ENCODE assay signal across 1 cellular context in the genomic region with DNA sequence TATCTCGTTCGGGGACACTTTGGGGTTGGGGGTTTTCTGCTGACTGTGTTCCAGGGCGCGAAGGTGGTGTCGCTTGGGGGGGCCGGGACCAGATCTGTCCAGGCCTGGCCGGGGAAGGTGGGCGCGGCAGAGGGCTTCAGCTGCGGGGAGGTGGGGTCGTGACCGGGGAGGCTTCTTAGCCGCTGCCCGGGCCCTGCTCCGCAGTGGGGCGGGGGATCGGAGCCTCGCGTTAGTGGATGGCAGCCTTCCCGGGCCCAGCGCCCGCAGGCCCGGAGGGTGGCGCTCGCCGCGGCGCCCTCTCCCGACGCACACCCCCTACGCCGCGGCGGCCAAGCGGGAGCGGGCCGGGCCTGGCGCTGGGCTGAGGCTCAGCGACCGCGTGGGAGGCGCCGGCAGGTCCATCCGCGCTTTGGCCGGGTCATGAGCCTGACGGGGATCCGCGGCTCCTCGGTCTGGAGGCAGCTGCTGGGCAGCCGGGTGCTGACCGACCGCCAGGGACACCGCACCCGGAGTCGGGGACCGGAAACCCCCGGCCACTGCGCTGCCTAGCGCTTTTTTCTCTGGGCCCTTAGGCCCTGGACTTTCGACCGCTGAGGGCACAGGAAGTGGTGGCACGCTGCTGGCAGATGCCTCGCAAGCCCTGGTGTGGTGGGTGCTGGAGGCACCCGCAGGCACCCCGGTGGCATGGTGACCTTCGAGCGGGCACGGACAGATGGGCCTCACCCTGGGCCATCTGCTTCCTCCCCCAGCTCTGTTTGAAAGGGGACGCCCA.
TF ChIP-seq lines count a peak whose summit lies in the region.

No MANE protein-coding gene starts in this region.

TF ChIP-seq in GM12878, 131 proteins besides CTCF, POLR2A, EP300 and RAD21 (continued from another document):
- TF ChIP-seq, protein P1, sequence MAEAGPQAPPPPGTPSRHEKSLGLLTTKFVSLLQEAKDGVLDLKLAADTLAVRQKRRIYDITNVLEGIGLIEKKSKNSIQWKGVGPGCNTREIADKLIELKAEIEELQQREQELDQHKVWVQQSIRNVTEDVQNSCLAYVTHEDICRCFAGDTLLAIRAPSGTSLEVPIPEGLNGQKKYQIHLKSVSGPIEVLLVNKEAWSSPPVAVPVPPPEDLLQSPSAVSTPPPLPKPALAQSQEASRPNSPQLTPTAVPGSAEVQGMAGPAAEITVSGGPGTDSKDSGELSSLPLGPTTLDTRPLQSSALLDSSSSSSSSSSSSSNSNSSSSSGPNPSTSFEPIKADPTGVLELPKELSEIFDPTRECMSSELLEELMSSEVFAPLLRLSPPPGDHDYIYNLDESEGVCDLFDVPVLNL (IDR thresholded peaks at IDR 0.05; ENCODE audit: low read depth, low read length) = no peak
- TF ChIP-seq, protein P2, sequence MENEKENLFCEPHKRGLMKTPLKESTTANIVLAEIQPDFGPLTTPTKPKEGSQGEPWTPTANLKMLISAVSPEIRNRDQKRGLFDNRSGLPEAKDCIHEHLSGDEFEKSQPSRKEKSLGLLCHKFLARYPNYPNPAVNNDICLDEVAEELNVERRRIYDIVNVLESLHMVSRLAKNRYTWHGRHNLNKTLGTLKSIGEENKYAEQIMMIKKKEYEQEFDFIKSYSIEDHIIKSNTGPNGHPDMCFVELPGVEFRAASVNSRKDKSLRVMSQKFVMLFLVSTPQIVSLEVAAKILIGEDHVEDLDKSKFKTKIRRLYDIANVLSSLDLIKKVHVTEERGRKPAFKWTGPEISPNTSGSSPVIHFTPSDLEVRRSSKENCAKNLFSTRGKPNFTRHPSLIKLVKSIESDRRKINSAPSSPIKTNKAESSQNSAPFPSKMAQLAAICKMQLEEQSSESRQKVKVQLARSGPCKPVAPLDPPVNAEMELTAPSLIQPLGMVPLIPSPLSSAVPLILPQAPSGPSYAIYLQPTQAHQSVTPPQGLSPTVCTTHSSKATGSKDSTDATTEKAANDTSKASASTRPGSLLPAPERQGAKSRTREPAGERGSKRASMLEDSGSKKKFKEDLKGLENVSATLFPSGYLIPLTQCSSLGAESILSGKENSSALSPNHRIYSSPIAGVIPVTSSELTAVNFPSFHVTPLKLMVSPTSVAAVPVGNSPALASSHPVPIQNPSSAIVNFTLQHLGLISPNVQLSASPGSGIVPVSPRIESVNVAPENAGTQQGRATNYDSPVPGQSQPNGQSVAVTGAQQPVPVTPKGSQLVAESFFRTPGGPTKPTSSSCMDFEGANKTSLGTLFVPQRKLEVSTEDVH (IDR thresholded peaks at IDR 0.05; ENCODE audit: low read depth, partially characterized antibody) = no peak
- TF ChIP-seq ZSCAN29 (IDR thresholded peaks at IDR 0.05) (0 out of 2 replicates have a peak, but pooled peaks have one; percentile 25), FOXK2 (IDR thresholded peaks at IDR 0.05) (no peak), MXI1 (IDR thresholded peaks at IDR 0.05; ENCODE audit: low read depth, low read length) (no peak; the same call in 1 of the 2 replicates), TCF3 (IDR thresholded peaks at IDR 0.05; ENCODE audit: borderline replicate concordance, insufficient read depth, low read depth, low read length) (no peak), RAD51 (IDR thresholded peaks at IDR 0.05) (no peak), TCF7 (IDR thresholded peaks at IDR 0.05; ENCODE audit: borderline replicate concordance) (no peak), IKZF1 (conservative IDR thresholded peaks at IDR 0.05) (peak; percentile 81), PAX8 (IDR thresholded peaks at IDR 0.05) (no peak), SREBF1 (IDR thresholded peaks at IDR 0.05; ENCODE audit: low read length) (no peak), TCF12 (IDR thresholded peaks at IDR 0.05; ENCODE audit: low read depth, low read length) (no peak), SPI1 (IDR thresholded peaks at IDR 0.05; ENCODE audit: borderline replicate concordance, insufficient read depth, low read depth, low read length) (no peak), GABPA (IDR thresholded peaks at IDR 0.05; ENCODE audit: low read depth) (no peak), ESRRA (IDR thresholded peaks at IDR 0.05; ENCODE audit: low read length) (no peak), SMAD1 (IDR thresholded peaks at IDR 0.05; ENCODE audit: low read depth, partially characterized antibody) (no peak), EED (IDR thresholded peaks at IDR 0.05; ENCODE audit: low read depth) (no peak), CREM (IDR thresholded peaks at IDR 0.05; ENCODE audit: low read depth) (peak; percentile 37; the same call in 1 of the 2 replicates), CHD2 (IDR thresholded peaks at IDR 0.05; ENCODE audit: borderline replicate concordance, low read depth, low read length) (no peak), EZH2 (IDR thresholded peaks at IDR 0.05; ENCODE audit: borderline replicate concordance, control insufficient read depth, low read depth, low read length) (no peak), PML (IDR thresholded peaks at IDR 0.05; ENCODE audit: low read length) (no peak), CHD4 (IDR thresholded peaks at IDR 0.05) (no peak), HDGF (IDR thresholded peaks at IDR 0.05) (no peak), RCOR1 (conservative IDR thresholded peaks at IDR 0.05; ENCODE audit: low read depth, low read length) (no peak)
- TF ChIP-seq, protein P3, sequence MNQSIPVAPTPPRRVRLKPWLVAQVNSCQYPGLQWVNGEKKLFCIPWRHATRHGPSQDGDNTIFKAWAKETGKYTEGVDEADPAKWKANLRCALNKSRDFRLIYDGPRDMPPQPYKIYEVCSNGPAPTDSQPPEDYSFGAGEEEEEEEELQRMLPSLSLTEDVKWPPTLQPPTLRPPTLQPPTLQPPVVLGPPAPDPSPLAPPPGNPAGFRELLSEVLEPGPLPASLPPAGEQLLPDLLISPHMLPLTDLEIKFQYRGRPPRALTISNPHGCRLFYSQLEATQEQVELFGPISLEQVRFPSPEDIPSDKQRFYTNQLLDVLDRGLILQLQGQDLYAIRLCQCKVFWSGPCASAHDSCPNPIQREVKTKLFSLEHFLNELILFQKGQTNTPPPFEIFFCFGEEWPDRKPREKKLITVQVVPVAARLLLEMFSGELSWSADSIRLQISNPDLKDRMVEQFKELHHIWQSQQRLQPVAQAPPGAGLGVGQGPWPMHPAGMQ (IDR thresholded peaks at IDR 0.05; ENCODE audit: borderline replicate concordance) = no peak
- TF ChIP-seq, protein P4, sequence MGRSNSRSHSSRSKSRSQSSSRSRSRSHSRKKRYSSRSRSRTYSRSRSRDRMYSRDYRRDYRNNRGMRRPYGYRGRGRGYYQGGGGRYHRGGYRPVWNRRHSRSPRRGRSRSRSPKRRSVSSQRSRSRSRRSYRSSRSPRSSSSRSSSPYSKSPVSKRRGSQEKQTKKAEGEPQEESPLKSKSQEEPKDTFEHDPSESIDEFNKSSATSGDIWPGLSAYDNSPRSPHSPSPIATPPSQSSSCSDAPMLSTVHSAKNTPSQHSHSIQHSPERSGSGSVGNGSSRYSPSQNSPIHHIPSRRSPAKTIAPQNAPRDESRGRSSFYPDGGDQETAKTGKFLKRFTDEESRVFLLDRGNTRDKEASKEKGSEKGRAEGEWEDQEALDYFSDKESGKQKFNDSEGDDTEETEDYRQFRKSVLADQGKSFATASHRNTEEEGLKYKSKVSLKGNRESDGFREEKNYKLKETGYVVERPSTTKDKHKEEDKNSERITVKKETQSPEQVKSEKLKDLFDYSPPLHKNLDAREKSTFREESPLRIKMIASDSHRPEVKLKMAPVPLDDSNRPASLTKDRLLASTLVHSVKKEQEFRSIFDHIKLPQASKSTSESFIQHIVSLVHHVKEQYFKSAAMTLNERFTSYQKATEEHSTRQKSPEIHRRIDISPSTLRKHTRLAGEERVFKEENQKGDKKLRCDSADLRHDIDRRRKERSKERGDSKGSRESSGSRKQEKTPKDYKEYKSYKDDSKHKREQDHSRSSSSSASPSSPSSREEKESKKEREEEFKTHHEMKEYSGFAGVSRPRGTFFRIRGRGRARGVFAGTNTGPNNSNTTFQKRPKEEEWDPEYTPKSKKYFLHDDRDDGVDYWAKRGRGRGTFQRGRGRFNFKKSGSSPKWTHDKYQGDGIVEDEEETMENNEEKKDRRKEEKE (IDR thresholded peaks at IDR 0.05) = no peak
- TF ChIP-seq, protein P5, sequence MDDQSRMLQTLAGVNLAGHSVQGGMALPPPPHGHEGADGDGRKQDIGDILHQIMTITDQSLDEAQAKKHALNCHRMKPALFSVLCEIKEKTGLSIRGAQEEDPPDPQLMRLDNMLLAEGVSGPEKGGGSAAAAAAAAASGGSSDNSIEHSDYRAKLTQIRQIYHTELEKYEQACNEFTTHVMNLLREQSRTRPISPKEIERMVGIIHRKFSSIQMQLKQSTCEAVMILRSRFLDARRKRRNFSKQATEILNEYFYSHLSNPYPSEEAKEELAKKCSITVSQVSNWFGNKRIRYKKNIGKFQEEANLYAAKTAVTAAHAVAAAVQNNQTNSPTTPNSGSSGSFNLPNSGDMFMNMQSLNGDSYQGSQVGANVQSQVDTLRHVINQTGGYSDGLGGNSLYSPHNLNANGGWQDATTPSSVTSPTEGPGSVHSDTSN (IDR thresholded peaks at IDR 0.05; ENCODE audit: insufficient replicate concordance, low read depth, low read length) = peak; percentile 1
- TF ChIP-seq, protein P6, sequence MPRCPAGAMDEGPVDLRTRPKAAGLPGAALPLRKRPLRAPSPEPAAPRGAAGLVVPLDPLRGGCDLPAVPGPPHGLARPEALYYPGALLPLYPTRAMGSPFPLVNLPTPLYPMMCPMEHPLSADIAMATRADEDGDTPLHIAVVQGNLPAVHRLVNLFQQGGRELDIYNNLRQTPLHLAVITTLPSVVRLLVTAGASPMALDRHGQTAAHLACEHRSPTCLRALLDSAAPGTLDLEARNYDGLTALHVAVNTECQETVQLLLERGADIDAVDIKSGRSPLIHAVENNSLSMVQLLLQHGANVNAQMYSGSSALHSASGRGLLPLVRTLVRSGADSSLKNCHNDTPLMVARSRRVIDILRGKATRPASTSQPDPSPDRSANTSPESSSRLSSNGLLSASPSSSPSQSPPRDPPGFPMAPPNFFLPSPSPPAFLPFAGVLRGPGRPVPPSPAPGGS (IDR thresholded peaks at IDR 0.05; ENCODE audit: borderline replicate concordance, insufficient read depth, low read depth, low read length, poor library complexity, severe bottlenecking) = no peak
TF ChIP-seq in GM12878: peak in this region for 24.
